27 cellular contexts compared by ENCODE assay signal in the genomic region with DNA sequence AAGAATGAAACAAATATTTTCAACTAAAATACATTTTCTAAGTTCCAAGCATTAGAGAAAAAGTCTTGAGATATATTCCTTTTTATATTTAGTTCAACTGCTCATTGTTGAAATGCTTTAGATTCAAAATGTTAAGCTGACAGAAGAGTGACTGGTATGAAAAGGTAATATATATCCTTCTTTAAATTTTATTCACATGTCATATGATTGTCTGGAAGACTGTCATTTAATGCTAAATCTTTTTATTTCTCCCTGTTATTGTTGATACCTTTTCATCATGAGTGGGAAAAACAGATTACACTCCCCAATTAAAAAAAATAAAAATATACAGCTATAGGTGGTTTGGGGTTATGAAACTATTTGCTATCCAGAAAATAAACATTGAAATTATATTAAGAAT.
"Had no signal": no experiment of that assay in that cellular context is flagged by ENCODE, and none has a peak within 500 bp of the region (broad histone marks: within the 10 kb centered on the region; RNA-seq: fewer than 3 reads in every experiment).

No MANE protein-coding gene starts in this region.

- H3K9me3 Mint-ChIP-seq: stimulated activated memory B cell treated with anti-CD40 and anti-IgM and Interleukin-4, amounts not matched to agents 10 μg/mL and 1 μg/mL and 100 μg/mL, for 72 hours; stimulated activated naive CD8-positive, alpha-beta T cell treated with anti-CD3 and anti-CD28 coated beads, Interleukin-15, Interleukin-2, amounts not matched to agents 100 ng/mL and 50 ng/mL, for 24 hours had no signal

- H3K4me3 ChIP-seq: stomach, suprapubic skin, testis, thoracic aorta, thyroid gland, tibial artery, tibial nerve, transverse colon, upper lobe of left lung, upper lobe of right lung, uterus, vagina had no signal

- H3K4me1 Mint-ChIP-seq: stimulated activated effector memory CD8-positive, alpha-beta T cell treated with anti-CD3 and anti-CD28 coated beads, Interleukin-12 subunit alpha, Interleukin-12 subunit beta, amount 100 ng/mL, for 72 hours; stimulated activated memory B cell treated with anti-CD40 and anti-IgM and Interleukin-4, amounts not matched to agents 10 μg/mL and 1 μg/mL and 100 μg/mL, for 72 hours; stimulated activated naive B cell treated with anti-CD40 and anti-IgM and Interleukin-4, amounts not matched to agents 10 μg/mL and 1 μg/mL and 100 μg/mL, for 72 hours; stimulated activated naive CD8-positive, alpha-beta T cell treated with anti-CD3 and anti-CD28 coated beads, Interleukin-15, amount 100 ng/mL, for 72 hours had no signal

- H3K4me3 Mint-ChIP-seq: stimulated activated effector memory CD8-positive, alpha-beta T cell treated with anti-CD3 and anti-CD28 coated beads, Interleukin-12 subunit alpha, Interleukin-12 subunit beta, amount 100 ng/mL, for 72 hours; stimulated activated memory B cell treated with anti-CD40 and anti-IgM and Interleukin-4, amounts not matched to agents 10 μg/mL and 1 μg/mL and 100 μg/mL, for 72 hours; stimulated activated naive B cell treated with anti-CD40 and anti-IgM and Interleukin-4, amounts not matched to agents 10 μg/mL and 1 μg/mL and 100 μg/mL, for 72 hours; stimulated activated naive CD8-positive, alpha-beta T cell treated with anti-CD3 and anti-CD28 coated beads, Interleukin-15, amount 100 ng/mL, for 72 hours; stimulated activated naive CD8-positive, alpha-beta T cell treated with anti-CD3 and anti-CD28 coated beads, Interleukin-15, Interleukin-2, amounts not matched to agents 100 ng/mL and 50 ng/mL, for 24 hours; type B pancreatic cell had no signal

- H3K27me3 Mint-ChIP-seq: stimulated activated memory B cell treated with anti-CD40 and anti-IgM and Interleukin-4, amounts not matched to agents 10 μg/mL and 1 μg/mL and 100 μg/mL, for 72 hours; stimulated activated naive B cell treated with anti-CD40 and anti-IgM and Interleukin-4, amounts not matched to agents 10 μg/mL and 1 μg/mL and 100 μg/mL, for 72 hours; stimulated activated naive CD8-positive, alpha-beta T cell treated with anti-CD3 and anti-CD28 coated beads, Interleukin-15, amount 100 ng/mL, for 72 hours; stimulated activated naive CD8-positive, alpha-beta T cell treated with anti-CD3 and anti-CD28 coated beads, Interleukin-15, Interleukin-2, amounts not matched to agents 100 ng/mL and 50 ng/mL, for 24 hours had no signal

- DNase-seq: stimulated activated CD4-positive, alpha-beta T cell treated with anti-CD3 and anti-CD28 coated beads, Interleukin-2, amount 100 ng/mL, for 48 hours; stimulated activated CD4-positive, alpha-beta T cell treated with anti-CD3 and anti-CD28 coated beads, Interleukin-4, amount 100 ng/mL, for 1 hour; stimulated activated CD4-positive, alpha-beta T cell treated with anti-CD3 and anti-CD28 coated beads, Interleukin-4, amount 100 ng/mL, for 24 hours; stimulated activated CD4-positive, alpha-beta T cell treated with anti-CD3 and anti-CD28 coated beads, Interleukin-4, amount 100 ng/mL, for 4 hours; stimulated activated naive B cell treated with anti-CD40 and anti-IgM and Interleukin-4, amounts not matched to agents 10 μg/mL and 1 μg/mL and 100 μg/mL, for 72 hours; stimulated activated naive CD4-positive, alpha-beta T cell; stimulated activated naive CD4-positive, alpha-beta T cell treated with Interleukin-2 at 50 U/mL for 16 hours; stimulated activated naive CD8-positive, alpha-beta T cell treated with anti-CD3 and anti-CD28 coated beads, Interleukin-15, amount 100 ng/mL, for 72 hours; stimulated activated naive CD8-positive, alpha-beta T cell treated with anti-CD3 and anti-CD28 coated beads, Interleukin-15, Interleukin-2, amounts not matched to agents 100 U/mL and 50 U/mL, for 24 hours; stomach; substantia nigra; testis; thyroid gland; tibial artery; transverse colon; trophoblast cell; upper lobe of left lung; upper lobe of right lung; uterus had no signal

- H3K36me3 ChIP-seq: stomach, suprapubic skin, thoracic aorta, thyroid gland, tibial artery, tibial nerve, transverse colon, upper lobe of left lung, upper lobe of right lung, uterus, vagina had no signal

- H3K27ac ChIP-seq: stomach, suprapubic skin, testis, thoracic aorta, thyroid gland, tibial artery, tibial nerve, transverse colon, upper lobe of left lung, upper lobe of right lung, uterus, vagina had no signal

- H3K27ac Mint-ChIP-seq: stimulated activated effector memory CD8-positive, alpha-beta T cell treated with anti-CD3 and anti-CD28 coated beads, Interleukin-12 subunit alpha, Interleukin-12 subunit beta, amount 100 ng/mL, for 72 hours; stimulated activated memory B cell treated with anti-CD40 and anti-IgM and Interleukin-4, amounts not matched to agents 10 μg/mL and 1 μg/mL and 100 μg/mL, for 72 hours; stimulated activated naive B cell treated with anti-CD40 and anti-IgM and Interleukin-4, amounts not matched to agents 10 μg/mL and 1 μg/mL and 100 μg/mL, for 72 hours; stimulated activated naive CD8-positive, alpha-beta T cell treated with anti-CD3 and anti-CD28 coated beads, Interleukin-15, amount 100 ng/mL, for 72 hours; stimulated activated naive CD8-positive, alpha-beta T cell treated with anti-CD3 and anti-CD28 coated beads, Interleukin-15, Interleukin-2, amounts not matched to agents 100 ng/mL and 50 ng/mL, for 24 hours; type B pancreatic cell had no signal

- H3K9me3 ChIP-seq: stomach, suprapubic skin, testis, thoracic aorta, thyroid gland, tibial artery, tibial nerve, upper lobe of left lung, upper lobe of right lung, uterus, vagina had no signal

- H3K36me3 Mint-ChIP-seq: stimulated activated effector memory CD8-positive, alpha-beta T cell treated with anti-CD3 and anti-CD28 coated beads, Interleukin-12 subunit alpha, Interleukin-12 subunit beta, amount 100 ng/mL, for 72 hours; stimulated activated memory B cell treated with anti-CD40 and anti-IgM and Interleukin-4, amounts not matched to agents 10 μg/mL and 1 μg/mL and 100 μg/mL, for 72 hours; stimulated activated naive B cell treated with anti-CD40 and anti-IgM and Interleukin-4, amounts not matched to agents 10 μg/mL and 1 μg/mL and 100 μg/mL, for 72 hours; type B pancreatic cell had no signal

- H3K27me3 ChIP-seq: stomach, suprapubic skin, testis, thyroid gland, tibial artery, tibial nerve, transverse colon, upper lobe of left lung, upper lobe of right lung, uterus, vagina had no signal
